ENCODE assay signal across 14 cellular contexts in the genomic region with DNA sequence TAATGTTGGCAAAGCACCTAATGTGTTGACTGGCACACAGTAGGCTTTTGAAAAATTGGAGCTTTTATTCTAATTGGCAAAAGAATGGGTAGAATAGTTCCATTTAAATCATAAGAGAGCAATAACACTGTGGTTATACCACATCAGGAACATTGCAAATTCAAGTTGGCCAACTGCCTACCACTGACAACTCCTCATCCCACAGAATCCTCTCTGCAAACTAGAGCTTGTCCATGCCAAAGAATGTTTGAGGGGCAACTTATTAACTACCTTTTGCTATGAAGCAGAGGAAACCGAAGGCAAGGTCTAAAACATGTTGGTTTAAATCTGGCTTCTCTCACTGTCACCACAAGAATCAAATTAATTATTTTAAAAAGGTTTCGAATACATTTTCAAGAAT. TPM values are rescaled to one million over a fixed set of nuclear protein-coding genes. Genes with fewer than 3 reads are reported as not detected.
DNase-seq lines count a peak whose midpoint lies in the region; ATAC-seq and TF ChIP-seq lines count a peak whose summit lies in the region.
"Had no signal": no experiment of that assay in that cellular context is flagged by ENCODE, and none has a peak within 500 bp of the region (broad histone marks: within the 10 kb centered on the region; RNA-seq: fewer than 3 reads in every experiment).

No MANE protein-coding gene starts in this region.

- H3K27me3 ChIP-seq in esophagus muscularis mucosa (no peaks in the 10 kb centered on the region), stomach smooth muscle (ENCODE audit: control insufficient read depth in 1 of 2, insufficient read depth in 2 of 2, low read length in 2 of 2) (no peaks in the 10 kb centered on the region), tibial nerve (no peaks in the 10 kb centered on the region), upper lobe of left lung (no peaks in the 10 kb centered on the region)
- H3K27me3 ChIP-seq: BLaER1 treated with 17β-estradiol and CSF1 and Interleukin-3, amounts not matched to agents 10 nM and 100 nM had no signal

- 50% methylated on average over 2 of the region's 2 CpGs for WGBS in esophagus muscularis mucosa
- WGBS in tibial nerve, 2 donors = 83 to 89% methylated on average over 2 of the region's 2 CpGs
- WGBS in upper lobe of left lung, 2 donors = 81 to 86% methylated on average over 2 of the region's 2 CpGs

- TF ChIP-seq CTCF in esophagus muscularis mucosa (IDR thresholded peaks at IDR 0.05) (no peak), tibial nerve (IDR thresholded peaks at IDR 0.05) (no peak), upper lobe of left lung (IDR thresholded peaks at IDR 0.05) (no peak)

- peak overlapping the region; percentile 41 to 70 (median 55) for H3K27ac ChIP-seq in esophagus muscularis mucosa (replicated peaks in 1 of 4)
- peak overlapping the region; percentile 46 for H3K27ac ChIP-seq in stomach smooth muscle (ENCODE audit: low read length)
- H3K27ac ChIP-seq in tibial nerve = no peak overlapping the region
- H3K27ac ChIP-seq in upper lobe of left lung = no peak overlapping the region
- H3K27ac ChIP-seq: BLaER1 treated with 17β-estradiol and CSF1 and Interleukin-3, amounts not matched to agents 10 nM and 100 nM; RWPE1 had no signal

- ATAC-seq in upper lobe of left lung (ENCODE audit: low FRiP score in 2 of 2) = no peak

- TF ChIP-seq POLR2A in esophagus muscularis mucosa (IDR thresholded peaks at IDR 0.05; ENCODE audit: low read depth) (no peak), tibial nerve (IDR thresholded peaks at IDR 0.05) (no peak), upper lobe of left lung (IDR thresholded peaks at IDR 0.05) (no peak)

- intact Hi-C loops in esophagus muscularis mucosa (cut with DNase I) = loop anchor here (5.0 kb wide), 1 partner anchor 34 kb away; the partner anchor contains the start of gene RHOBTB1

- TF ChIP-seq EP300 in esophagus muscularis mucosa (IDR thresholded peaks at IDR 0.05) = no peak
- no peak for TF ChIP-seq EP300 in tibial nerve (IDR thresholded peaks at IDR 0.05)
- no peak for TF ChIP-seq EP300 in upper lobe of left lung (IDR thresholded peaks at IDR 0.05)

- peaks cover 64 to 84% (median 81%) of the 10 kb centered on the region in 4 donors for H3K4me1 ChIP-seq in esophagus muscularis mucosa
- peaks cover 46% of the 10 kb centered on the region for H3K4me1 ChIP-seq in stomach smooth muscle (ENCODE audit: control insufficient read depth, insufficient read depth, low read length)
- H3K4me1 ChIP-seq in tibial nerve = peaks cover 0 to 21% (median 4%) of the 10 kb centered on the region in 4 donors
- peaks cover 11 to 29% (median 18%) of the 10 kb centered on the region in 4 donors for H3K4me1 ChIP-seq in upper lobe of left lung

- H3K36me3 ChIP-seq in esophagus muscularis mucosa (peaks cover 0 to 7% (median 3%) of the 10 kb centered on the region in 4 donors), stomach smooth muscle (ENCODE audit: control insufficient read depth in 2 of 2, insufficient read depth in 2 of 2, low read length in 2 of 2) (peaks cover 0 to 6% of the 10 kb centered on the region in 2 donors), tibial nerve (no peaks in the 10 kb centered on the region), upper lobe of left lung (peaks cover 0 to 3% (median 0%) of the 10 kb centered on the region in 4 donors)

- H3K9ac ChIP-seq in stomach smooth muscle (ENCODE audit: low read length in 2 of 2) = no peak overlapping the region
- H3K9ac ChIP-seq: BLaER1 treated with 17β-estradiol and CSF1 and Interleukin-3, amounts not matched to agents 10 nM and 100 nM had no signal

- H3K9me3 ChIP-seq in esophagus muscularis mucosa (no peaks in the 10 kb centered on the region), stomach smooth muscle (ENCODE audit: control insufficient read depth in 2 of 2, low read length in 2 of 2) (no peaks in the 10 kb centered on the region), tibial nerve (peaks cover 0 to 2% (median 0%) of the 10 kb centered on the region in 4 donors), upper lobe of left lung (no peaks in the 10 kb centered on the region)

- H3K4me3 ChIP-seq in esophagus muscularis mucosa (no peak overlapping the region), stomach smooth muscle (ENCODE audit: low read length in 2 of 2) (no peak overlapping the region), tibial nerve (no peak overlapping the region), upper lobe of left lung (no peak overlapping the region)
- H3K4me3 ChIP-seq: BLaER1 treated with 17β-estradiol and CSF1 and Interleukin-3, amounts not matched to agents 10 nM and 100 nM had no signal

- DNase-seq in amniotic epithelial cell (ENCODE audit: low read depth) = peak; percentile 24
- no peak for DNase-seq in esophagus muscularis mucosa (ENCODE audit: extremely low spot score)
- DNase-seq in kidney tubule cell (ENCODE audit: low spot score) = peak; percentile 45
- DNase-seq in activated CD8-positive, alpha-beta memory T cell treated with anti-CD3 and anti-CD28 coated beads, Interleukin-2, amount 50 U/mL, for 4 hours = no peak
- DNase-seq in tibial nerve (ENCODE audit: low spot score in 2 of 2) = no peak
- DNase-seq in upper lobe of left lung = no peak
- DNase-seq: DMS 273 treated with DMSO at 0.1 percent for 48 hours; NCI-H2227 treated with DMSO at 0.1 percent for 48 hours; NCI-H526; NK-92 treated with Interleukin-12 subunit alpha and Interleukin-12 subunit beta, amount 100 ng/mL, for 24 hours; OCI-M1 had no signal

RNA-seq across cellular contexts. Expression of gene RHOBTB1, which starts 36.0 kb away (rescaled TPM):
- total RNA-seq in esophagus muscularis mucosa (10 to 100 TPM; 16.7 to 39.2 (median 20.1) TPM), tibial nerve (10 to 100 TPM in 1 of 4 donors, 1 to 10 TPM in 3; 5.7 to 28.2 (median 5.9) TPM), upper lobe of left lung (10 to 100 TPM; 10.4 to 28.3 (median 13.7) TPM)

Comparison
In these comparisons a context has a peak if more than half of its experiments do, and no peak if none do; other contexts are left out.
1. DNase-seq: peak in amniotic epithelial cell (single experiment) and kidney tubule cell (single experiment); none in esophagus muscularis mucosa (single experiment), activated CD8-positive, alpha-beta memory T cell treated with anti-CD3 and anti-CD28 coated beads, Interleukin-2, amount 50 U/mL, for 4 hours (single experiment), tibial nerve (0 of 2) and upper lobe of left lung (0 of 2).
2. H3K27ac ChIP-seq: peak in esophagus muscularis mucosa (4 of 4) and stomach smooth muscle (single experiment); none in tibial nerve (0 of 4) and upper lobe of left lung (0 of 4).